In the genomic region with DNA sequence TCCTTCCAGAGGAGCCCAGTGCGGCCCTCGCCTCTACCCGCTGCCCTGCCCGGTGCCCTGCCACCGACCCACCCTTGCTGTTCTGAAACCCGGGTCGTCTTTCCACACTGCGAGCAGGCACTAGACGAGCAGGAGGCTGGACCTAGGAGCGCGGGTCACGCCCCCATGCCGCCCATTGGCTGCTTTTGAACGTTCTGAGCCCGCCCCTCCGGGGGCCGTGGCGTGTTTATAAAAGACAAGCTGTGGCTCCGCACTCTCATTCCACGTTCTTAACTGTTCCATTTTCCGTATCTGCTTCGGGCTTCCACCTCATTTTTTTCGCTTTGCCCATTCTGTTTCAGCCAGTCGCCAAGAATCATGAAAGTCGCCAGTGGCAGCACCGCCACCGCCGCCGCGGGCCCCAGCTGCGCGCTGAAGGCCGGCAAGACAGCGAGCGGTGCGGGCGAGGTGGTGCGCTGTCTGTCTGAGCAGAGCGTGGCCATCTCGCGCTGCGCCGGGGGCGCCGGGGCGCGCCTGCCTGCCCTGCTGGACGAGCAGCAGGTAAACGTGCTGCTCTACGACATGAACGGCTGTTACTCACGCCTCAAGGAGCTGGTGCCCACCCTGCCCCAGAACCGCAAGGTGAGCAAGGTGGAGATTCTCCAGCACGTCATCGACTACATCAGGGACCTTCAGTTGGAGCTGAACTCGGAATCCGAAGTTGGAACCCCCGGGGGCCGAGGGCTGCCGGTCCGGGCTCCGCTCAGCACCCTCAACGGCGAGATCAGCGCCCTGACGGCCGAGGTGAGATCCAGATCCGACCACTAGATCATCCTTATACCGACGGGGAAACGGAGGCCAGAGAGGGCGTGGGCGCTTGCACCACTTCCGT, we compare ENCODE assay signal across 8 cellular contexts. TPM values are rescaled to one million over a fixed set of nuclear protein-coding genes. Genes with fewer than 3 reads are reported as not detected.
DNase-seq lines count a peak whose midpoint lies in the region; ATAC-seq and TF ChIP-seq lines count a peak whose summit lies in the region.

A gene with protein sequence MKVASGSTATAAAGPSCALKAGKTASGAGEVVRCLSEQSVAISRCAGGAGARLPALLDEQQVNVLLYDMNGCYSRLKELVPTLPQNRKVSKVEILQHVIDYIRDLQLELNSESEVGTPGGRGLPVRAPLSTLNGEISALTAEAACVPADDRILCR (plus strand): TSS at position 259 of the 871 bp plus-strand sequence. CDS start 99 bp downstream, at position 358.

- intact Hi-C loops in natural killer cell (cut with micrococcal nuclease): loop anchor here (1.0 kb wide), 1 partner anchor 33 kb away; no protein-coding TSS in a partner anchor

- peaks cover 28 to 33% of the 10 kb centered on the region in 2 donors for H3K4me1 Mint-ChIP-seq in natural killer cell
- H3K4me1 Mint-ChIP-seq in stimulated activated naive B cell treated with anti-CD40 and anti-IgM and Interleukin-4, amounts not matched to agents 10 μg/mL and 1 μg/mL and 100 μg/mL, for 72 hours: peaks cover 15 to 36% of the 10 kb centered on the region in 2 donors

- H3K36me3 Mint-ChIP-seq in natural killer cell: no peaks in the 10 kb centered on the region
- no peaks in the 10 kb centered on the region for H3K36me3 Mint-ChIP-seq in stimulated activated naive B cell treated with anti-CD40 and anti-IgM and Interleukin-4, amounts not matched to agents 10 μg/mL and 1 μg/mL and 100 μg/mL, for 72 hours

- H3K27me3 Mint-ChIP-seq in natural killer cell (ENCODE audit: low read depth in 2 of 2): peaks cover 20 to 37% of the 10 kb centered on the region in 2 donors
- peaks cover 38 to 56% of the 10 kb centered on the region in 2 donors for H3K27me3 Mint-ChIP-seq in stimulated activated naive B cell treated with anti-CD40 and anti-IgM and Interleukin-4, amounts not matched to agents 10 μg/mL and 1 μg/mL and 100 μg/mL, for 72 hours

- TF ChIP-seq CTCF in fibroblast of mammary gland (conservative IDR thresholded peaks at IDR 0.05; ENCODE audit: control insufficient read depth, insufficient read depth, low read depth, low read length) (no peak), natural killer cell (IDR thresholded peaks at IDR 0.05) (no peak)

- no peaks in the 10 kb centered on the region for H3K27me3 ChIP-seq in HAP-1 (ENCODE audit: low read depth)
- H3K27me3 ChIP-seq in MG63: no peaks in the 10 kb centered on the region

- peak; percentile 87 to 97 (median 88) for ATAC-seq in natural killer cell
- peak; percentile 95 to 96 for ATAC-seq in stimulated activated naive B cell treated with anti-CD40 and anti-IgM and Interleukin-4, amounts not matched to agents 10 μg/mL and 1 μg/mL and 100 μg/mL, for 72 hours (replicated peaks)

- DNase-seq in ELF-1 (ENCODE audit: low read depth, low spot score) (peak; percentile 98), HAP-1 (ENCODE audit: low spot score in 2 of 2) (peak; percentile 95 to 98), MG63 (peak; percentile 97), fibroblast of mammary gland (ENCODE audit: low read depth) (peak; percentile 95), natural killer cell (peak; percentile 89)
- DNase-seq in activated effector memory CD4-positive, alpha-beta T cell treated with Interleukin-2 at 50 U/mL for 16 hours: peak; percentile 83
- DNase-seq in stimulated activated naive B cell treated with anti-CD40 and anti-IgM and Interleukin-4, amounts not matched to agents 10 μg/mL and 1 μg/mL and 100 μg/mL, for 72 hours: peak; percentile 74

- no peaks in the 10 kb centered on the region for H3K9me3 Mint-ChIP-seq in natural killer cell
- H3K9me3 Mint-ChIP-seq in stimulated activated naive B cell treated with anti-CD40 and anti-IgM and Interleukin-4, amounts not matched to agents 10 μg/mL and 1 μg/mL and 100 μg/mL, for 72 hours: no peaks in the 10 kb centered on the region

- H3K27ac Mint-ChIP-seq in natural killer cell: peak within 1 kb of the TSS; percentile 80 to 93
- peak within 1 kb of the TSS; percentile 52 for H3K27ac Mint-ChIP-seq in stimulated activated naive B cell treated with anti-CD40 and anti-IgM and Interleukin-4, amounts not matched to agents 10 μg/mL and 1 μg/mL and 100 μg/mL, for 72 hours

- H3K36me3 ChIP-seq in HAP-1 (replicated peaks): peaks cover 14% of the 10 kb centered on the region
- peaks cover 18% of the 10 kb centered on the region for H3K36me3 ChIP-seq in MG63

- H3K4me1 ChIP-seq in HAP-1: peaks cover 34% of the 10 kb centered on the region

- TF ChIP-seq POLR2A in Raji (IDR thresholded peaks at IDR 0.05; ENCODE audit: insufficient read depth, low read depth, low read length): peak; percentile 21; the same call in 1 of the 2 replicates

- H3K4me3 Mint-ChIP-seq in natural killer cell: peak within 1 kb of the TSS; percentile 96
- H3K4me3 Mint-ChIP-seq in stimulated activated naive B cell treated with anti-CD40 and anti-IgM and Interleukin-4, amounts not matched to agents 10 μg/mL and 1 μg/mL and 100 μg/mL, for 72 hours: peak within 1 kb of the TSS; percentile 94 to 96

- in situ Hi-C loops in HAP-1 (cut with MboI; ENCODE audit: low sequenced_read_pairs): loop anchor here (5.0 kb wide), 1 partner anchor 33 kb away; no protein-coding TSS in a partner anchor

- H3K4me3 ChIP-seq in HAP-1 (peak within 1 kb of the TSS; percentile 72), MG63 (peak within 1 kb of the TSS; percentile 69), fibroblast of mammary gland (ENCODE audit: control insufficient read depth, low read depth, low read length) (peak within 1 kb of the TSS; percentile 92)

- H3K9me3 ChIP-seq in HAP-1 (no peaks in the 10 kb centered on the region), MG63 (no peaks in the 10 kb centered on the region)

RNA-seq across cellular contexts. Expression of the gene that starts here (rescaled TPM):
- total RNA-seq in MG63 (2014; rRNA removed; shearing (Covaris generic); ENCODE audit: low replicate concordance): 363 and 396 TPM in 2 replicates
- 10 to 100 TPM in 1 of 3 donors, 1 to 10 TPM in 2; 5.6 to 10.1 (median 6.4) TPM for total RNA-seq in natural killer cell

Comparison
In these comparisons a context has a peak if more than half of its experiments do, and no peak if none do; other contexts are left out.
1. Peak in every context shown above with its lines: DNase-seq, ATAC-seq and H3K4me3 ChIP-seq.
2. RNA of the gene that starts here (total RNA-seq): 363 to 396 TPM in MG63; 5.6 to 10.1 TPM in natural killer cell; every median in the first group is over 10 times any median in the second.